In the genomic region with DNA sequence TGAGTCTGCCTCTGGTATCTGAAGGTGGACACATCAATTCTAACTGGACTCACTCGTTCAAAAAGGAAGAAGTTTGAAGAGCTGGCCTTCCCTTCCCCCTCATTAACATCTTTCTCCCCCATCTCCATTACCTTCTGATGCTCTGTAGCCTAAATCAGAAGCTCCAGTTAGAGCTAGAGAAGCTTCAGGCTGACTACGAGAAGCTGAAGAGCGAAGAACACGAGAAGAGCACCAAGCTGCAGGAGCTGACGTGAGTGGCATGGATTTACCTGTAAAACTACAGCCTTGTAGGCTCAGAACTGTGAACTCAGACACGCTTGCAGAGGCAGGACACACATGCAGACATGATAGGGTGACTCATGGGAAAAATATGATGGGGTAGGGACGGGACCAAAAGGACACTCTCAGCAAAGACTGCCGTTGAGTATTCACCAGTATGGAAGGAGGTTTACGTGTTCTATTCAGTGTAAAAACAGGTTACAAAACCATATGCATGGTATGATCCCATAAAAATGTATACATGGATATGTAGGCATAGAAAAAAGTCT, we compare ENCODE assay signal across 19 cellular contexts.
"Had no signal": no experiment of that assay in that cellular context is flagged by ENCODE, and none has a peak within 500 bp of the region (broad histone marks: within the 10 kb centered on the region; RNA-seq: fewer than 3 reads in every experiment).

No MANE protein-coding gene starts in this region.

- H3K27me3 ChIP-seq: breast epithelium, tibial artery had no signal

- H3K9me3 Mint-ChIP-seq: activated CD4-positive, alpha-beta T cell treated with anti-CD3 and anti-CD28 coated beads, Interleukin-2, amount 10 ng/mL, durations not matched to agents 24 days and 14 days; activated naive CD4-positive, alpha-beta T cell treated with anti-CD3 and anti-CD28 coated beads, Interleukin-2, amount 50 U/mL, for 24 hours; activated T-cell treated with anti-CD3 and anti-CD28 coated beads, Interleukin-2, amount 50 U/mL, for 4 hours; dendritic cell treated with granulocyte-macrophage colony-stimulating factor and Interleukin-4, amounts not matched to agents 40 ng/mL and 50 ng/mL, for 4 days had no signal

- H3K27me3 Mint-ChIP-seq: activated CD4-positive, alpha-beta T cell treated with anti-CD3 and anti-CD28 coated beads, Interleukin-2, amount 10 ng/mL, durations not matched to agents 24 days and 14 days; activated naive CD4-positive, alpha-beta T cell treated with anti-CD3 and anti-CD28 coated beads, Interleukin-2, amount 50 U/mL, for 24 hours had no signal

- H3K9me3 ChIP-seq: breast epithelium, tibial artery had no signal

- H3K27ac ChIP-seq: breast epithelium, tibial artery had no signal

- ATAC-seq: activated T-cell treated with anti-CD3 and anti-CD28 coated beads, Interleukin-2, amount 50 U/mL, for 4 hours; stimulated activated naive CD8-positive, alpha-beta T cell treated with anti-CD3 and anti-CD28 coated beads, Interleukin-15, Interleukin-2, amounts not matched to agents 100 U/mL and 50 U/mL, for 24 hours had no signal

- FAIRE-seq: astrocyte, endothelial cell of umbilical vein, kidney had no signal

- DNase-seq: activated CD4-positive, alpha-beta T cell treated with anti-CD3 and anti-CD28 coated beads, Interleukin-2, amount 10 ng/mL, durations not matched to agents 24 days and 14 days; activated CD4-positive, CD25-positive, alpha-beta regulatory T cell; activated CD8-positive, alpha-beta memory T cell treated with anti-CD3 and anti-CD28 coated beads, Interleukin-2, amount 50 U/mL, for 4 hours; activated gamma-delta T cell; activated T-cell treated with anti-CD3 and anti-CD28 coated beads, Interleukin-2, amount 50 U/mL, for 4 hours; effector CD8-positive, alpha-beta T cell; hypothalamus; kidney; occipital lobe; retina; stimulated activated naive CD8-positive, alpha-beta T cell treated with anti-CD3 and anti-CD28 coated beads, Interleukin-15, Interleukin-2, amounts not matched to agents 100 U/mL and 50 U/mL, for 24 hours; substantia nigra; tibial artery had no signal

- H3K36me3 Mint-ChIP-seq: activated naive CD4-positive, alpha-beta T cell treated with anti-CD3 and anti-CD28 coated beads, Interleukin-2, amount 50 U/mL, for 24 hours had no signal

- H3K4me3 ChIP-seq: breast epithelium, lung, tibial artery had no signal

- H3K27ac Mint-ChIP-seq: activated CD4-positive, alpha-beta T cell treated with anti-CD3 and anti-CD28 coated beads, Interleukin-2, amount 10 ng/mL, durations not matched to agents 24 days and 14 days; activated naive CD4-positive, alpha-beta T cell treated with anti-CD3 and anti-CD28 coated beads, Interleukin-2, amount 50 U/mL, for 24 hours; dendritic cell treated with granulocyte-macrophage colony-stimulating factor and Interleukin-4, amounts not matched to agents 40 ng/mL and 50 ng/mL, for 4 days had no signal

- H3K4me3 Mint-ChIP-seq: activated CD4-positive, alpha-beta T cell treated with anti-CD3 and anti-CD28 coated beads, Interleukin-2, amount 10 ng/mL, durations not matched to agents 24 days and 14 days; activated naive CD4-positive, alpha-beta T cell treated with anti-CD3 and anti-CD28 coated beads, Interleukin-2, amount 50 U/mL, for 24 hours; activated T-cell treated with anti-CD3 and anti-CD28 coated beads, Interleukin-2, amount 50 U/mL, for 4 hours; dendritic cell treated with granulocyte-macrophage colony-stimulating factor and Interleukin-4, amounts not matched to agents 40 ng/mL and 50 ng/mL, for 4 days had no signal

- H3K36me3 ChIP-seq: breast epithelium had no signal

- H3K4me1 ChIP-seq: breast epithelium, tibial artery had no signal

- H3K4me1 Mint-ChIP-seq: activated CD4-positive, alpha-beta T cell treated with anti-CD3 and anti-CD28 coated beads, Interleukin-2, amount 10 ng/mL, durations not matched to agents 24 days and 14 days; activated naive CD4-positive, alpha-beta T cell treated with anti-CD3 and anti-CD28 coated beads, Interleukin-2, amount 50 U/mL, for 24 hours had no signal
